Comparison of ENCODE assay signal across 1 cellular context in the genomic region with DNA sequence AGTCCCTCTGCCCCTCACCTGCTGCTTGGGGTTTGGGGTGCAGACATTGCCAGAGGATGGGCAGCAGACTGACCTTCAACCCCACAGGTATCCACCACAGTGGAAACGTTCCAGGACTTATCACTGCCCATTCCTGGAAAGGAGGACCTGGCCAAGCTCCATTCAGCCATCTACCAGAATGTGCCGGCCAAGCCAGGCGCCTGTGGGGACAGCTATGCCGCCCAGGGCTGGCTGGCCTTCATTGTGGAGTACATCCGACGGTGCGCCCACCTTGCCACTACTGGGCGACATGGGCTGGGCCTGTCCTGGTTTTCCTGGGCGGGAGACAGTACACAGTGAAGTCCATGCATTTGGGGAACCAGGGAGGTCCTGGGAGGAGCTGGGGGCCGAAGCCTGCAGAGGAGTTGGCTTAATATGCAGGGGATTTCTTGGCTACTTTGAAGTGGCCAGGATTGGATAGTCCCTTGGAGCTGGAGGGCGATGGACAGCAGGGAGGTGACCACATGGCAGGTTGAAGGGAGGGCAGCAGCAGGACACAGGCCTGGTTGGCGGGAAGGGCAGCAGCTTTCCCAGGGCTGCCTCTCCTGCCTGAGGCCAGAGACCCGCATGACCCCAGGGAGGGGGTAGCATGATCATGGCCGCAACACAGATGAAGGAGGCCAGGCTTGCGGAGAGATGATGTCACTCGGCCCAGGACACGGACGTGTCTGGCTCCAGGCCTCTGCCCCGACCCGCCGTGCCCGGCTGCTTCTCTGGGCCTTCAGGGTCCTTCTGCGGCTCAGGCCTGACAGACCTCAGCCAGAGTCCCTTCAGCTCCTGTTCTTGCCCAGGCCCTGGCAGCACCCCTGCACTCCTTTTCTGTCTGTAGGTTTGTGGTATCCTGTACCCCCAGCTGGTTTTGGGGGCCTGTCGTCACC.
TF ChIP-seq lines count a peak whose summit lies in the region.

No MANE protein-coding gene starts in this region.

TF ChIP-seq in SK-N-SH, 30 proteins besides CTCF, POLR2A, EP300 and RAD21:
- TF ChIP-seq, protein P1, sequence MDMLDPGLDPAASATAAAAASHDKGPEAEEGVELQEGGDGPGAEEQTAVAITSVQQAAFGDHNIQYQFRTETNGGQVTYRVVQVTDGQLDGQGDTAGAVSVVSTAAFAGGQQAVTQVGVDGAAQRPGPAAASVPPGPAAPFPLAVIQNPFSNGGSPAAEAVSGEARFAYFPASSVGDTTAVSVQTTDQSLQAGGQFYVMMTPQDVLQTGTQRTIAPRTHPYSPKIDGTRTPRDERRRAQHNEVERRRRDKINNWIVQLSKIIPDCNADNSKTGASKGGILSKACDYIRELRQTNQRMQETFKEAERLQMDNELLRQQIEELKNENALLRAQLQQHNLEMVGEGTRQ (IDR thresholded peaks at IDR 0.05; ENCODE audit: borderline replicate concordance, low read depth, low read length), result no peak
- TF ChIP-seq GATA2 (CRISPR knock-in tag; IDR thresholded peaks at IDR 0.05), result no peak
- no peak for TF ChIP-seq MEF2A (IDR thresholded peaks at IDR 0.05; ENCODE audit: borderline replicate concordance, low read depth)
- TF ChIP-seq SMC3 (IDR thresholded peaks at IDR 0.05; ENCODE audit: low read depth, low read length), result no peak
- TF ChIP-seq SIN3A (IDR thresholded peaks at IDR 0.05; ENCODE audit: borderline replicate concordance, low read depth, low read length), result no peak
- TF ChIP-seq POLR2AphosphoS5 (IDR thresholded peaks at IDR 0.05; ENCODE audit: low read depth, low read length), result no peak
- TF ChIP-seq, protein P2, sequence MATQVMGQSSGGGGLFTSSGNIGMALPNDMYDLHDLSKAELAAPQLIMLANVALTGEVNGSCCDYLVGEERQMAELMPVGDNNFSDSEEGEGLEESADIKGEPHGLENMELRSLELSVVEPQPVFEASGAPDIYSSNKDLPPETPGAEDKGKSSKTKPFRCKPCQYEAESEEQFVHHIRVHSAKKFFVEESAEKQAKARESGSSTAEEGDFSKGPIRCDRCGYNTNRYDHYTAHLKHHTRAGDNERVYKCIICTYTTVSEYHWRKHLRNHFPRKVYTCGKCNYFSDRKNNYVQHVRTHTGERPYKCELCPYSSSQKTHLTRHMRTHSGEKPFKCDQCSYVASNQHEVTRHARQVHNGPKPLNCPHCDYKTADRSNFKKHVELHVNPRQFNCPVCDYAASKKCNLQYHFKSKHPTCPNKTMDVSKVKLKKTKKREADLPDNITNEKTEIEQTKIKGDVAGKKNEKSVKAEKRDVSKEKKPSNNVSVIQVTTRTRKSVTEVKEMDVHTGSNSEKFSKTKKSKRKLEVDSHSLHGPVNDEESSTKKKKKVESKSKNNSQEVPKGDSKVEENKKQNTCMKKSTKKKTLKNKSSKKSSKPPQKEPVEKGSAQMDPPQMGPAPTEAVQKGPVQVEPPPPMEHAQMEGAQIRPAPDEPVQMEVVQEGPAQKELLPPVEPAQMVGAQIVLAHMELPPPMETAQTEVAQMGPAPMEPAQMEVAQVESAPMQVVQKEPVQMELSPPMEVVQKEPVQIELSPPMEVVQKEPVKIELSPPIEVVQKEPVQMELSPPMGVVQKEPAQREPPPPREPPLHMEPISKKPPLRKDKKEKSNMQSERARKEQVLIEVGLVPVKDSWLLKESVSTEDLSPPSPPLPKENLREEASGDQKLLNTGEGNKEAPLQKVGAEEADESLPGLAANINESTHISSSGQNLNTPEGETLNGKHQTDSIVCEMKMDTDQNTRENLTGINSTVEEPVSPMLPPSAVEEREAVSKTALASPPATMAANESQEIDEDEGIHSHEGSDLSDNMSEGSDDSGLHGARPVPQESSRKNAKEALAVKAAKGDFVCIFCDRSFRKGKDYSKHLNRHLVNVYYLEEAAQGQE (IDR thresholded peaks at IDR 0.05; ENCODE audit: low read depth, low read length), result no peak
- TF ChIP-seq EZH2phosphoT487 (IDR thresholded peaks at IDR 0.05; ENCODE audit: borderline replicate concordance, low read depth), result no peak
- TF ChIP-seq, protein P3, sequence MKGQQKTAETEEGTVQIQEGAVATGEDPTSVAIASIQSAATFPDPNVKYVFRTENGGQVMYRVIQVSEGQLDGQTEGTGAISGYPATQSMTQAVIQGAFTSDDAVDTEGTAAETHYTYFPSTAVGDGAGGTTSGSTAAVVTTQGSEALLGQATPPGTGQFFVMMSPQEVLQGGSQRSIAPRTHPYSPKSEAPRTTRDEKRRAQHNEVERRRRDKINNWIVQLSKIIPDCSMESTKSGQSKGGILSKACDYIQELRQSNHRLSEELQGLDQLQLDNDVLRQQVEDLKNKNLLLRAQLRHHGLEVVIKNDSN (IDR thresholded peaks at IDR 0.05; ENCODE audit: borderline replicate concordance, low read depth), result no peak
- TF ChIP-seq NFIC (IDR thresholded peaks at IDR 0.05; ENCODE audit: borderline replicate concordance), result no peak
- TF ChIP-seq FOXM1 (IDR thresholded peaks at IDR 0.05; ENCODE audit: low read depth), result no peak
- no peak for TF ChIP-seq RXRA (IDR thresholded peaks at IDR 0.05; ENCODE audit: borderline replicate concordance, low read depth)
- TF ChIP-seq JUND (IDR thresholded peaks at IDR 0.05), result no peak
